In the genomic region with DNA sequence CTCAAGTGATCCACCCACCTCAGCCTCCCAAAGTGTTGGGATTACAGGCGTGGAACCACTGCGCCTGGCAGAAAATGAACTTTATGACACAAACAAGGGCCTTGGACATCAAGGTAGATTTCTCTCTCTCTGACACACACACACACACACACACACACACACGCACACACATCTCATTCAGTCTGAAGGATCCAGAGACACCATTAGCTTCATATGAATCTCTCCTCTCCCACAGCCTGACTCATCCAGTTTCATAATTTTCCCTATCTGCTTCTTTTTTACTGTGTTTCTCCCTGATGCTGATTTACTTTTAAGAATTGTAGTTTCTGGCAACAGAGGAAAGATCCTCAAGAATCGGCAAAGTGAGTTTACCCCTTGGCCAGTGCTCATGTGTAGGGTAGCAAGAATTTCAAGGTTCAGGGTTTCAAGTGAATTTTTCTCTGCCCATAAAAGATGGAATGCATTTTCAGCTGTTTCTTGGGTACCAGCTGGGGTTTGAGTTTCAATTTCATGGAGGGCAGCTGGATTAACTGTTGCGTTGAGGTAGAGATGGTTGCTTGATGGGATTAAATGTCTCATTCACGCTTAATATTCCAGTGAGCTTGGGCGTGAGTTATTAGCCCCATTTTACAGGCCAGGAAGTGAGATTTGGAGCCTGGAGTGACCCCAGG, we compare ENCODE assay signal across 1 cellular context.
TF ChIP-seq lines count a peak whose summit lies in the region.

No MANE protein-coding gene starts in this region.

TF ChIP-seq in K562, 482 proteins besides CTCF, POLR2A, EP300 and RAD21 (continued from another document):
- TF ChIP-seq, protein P1, sequence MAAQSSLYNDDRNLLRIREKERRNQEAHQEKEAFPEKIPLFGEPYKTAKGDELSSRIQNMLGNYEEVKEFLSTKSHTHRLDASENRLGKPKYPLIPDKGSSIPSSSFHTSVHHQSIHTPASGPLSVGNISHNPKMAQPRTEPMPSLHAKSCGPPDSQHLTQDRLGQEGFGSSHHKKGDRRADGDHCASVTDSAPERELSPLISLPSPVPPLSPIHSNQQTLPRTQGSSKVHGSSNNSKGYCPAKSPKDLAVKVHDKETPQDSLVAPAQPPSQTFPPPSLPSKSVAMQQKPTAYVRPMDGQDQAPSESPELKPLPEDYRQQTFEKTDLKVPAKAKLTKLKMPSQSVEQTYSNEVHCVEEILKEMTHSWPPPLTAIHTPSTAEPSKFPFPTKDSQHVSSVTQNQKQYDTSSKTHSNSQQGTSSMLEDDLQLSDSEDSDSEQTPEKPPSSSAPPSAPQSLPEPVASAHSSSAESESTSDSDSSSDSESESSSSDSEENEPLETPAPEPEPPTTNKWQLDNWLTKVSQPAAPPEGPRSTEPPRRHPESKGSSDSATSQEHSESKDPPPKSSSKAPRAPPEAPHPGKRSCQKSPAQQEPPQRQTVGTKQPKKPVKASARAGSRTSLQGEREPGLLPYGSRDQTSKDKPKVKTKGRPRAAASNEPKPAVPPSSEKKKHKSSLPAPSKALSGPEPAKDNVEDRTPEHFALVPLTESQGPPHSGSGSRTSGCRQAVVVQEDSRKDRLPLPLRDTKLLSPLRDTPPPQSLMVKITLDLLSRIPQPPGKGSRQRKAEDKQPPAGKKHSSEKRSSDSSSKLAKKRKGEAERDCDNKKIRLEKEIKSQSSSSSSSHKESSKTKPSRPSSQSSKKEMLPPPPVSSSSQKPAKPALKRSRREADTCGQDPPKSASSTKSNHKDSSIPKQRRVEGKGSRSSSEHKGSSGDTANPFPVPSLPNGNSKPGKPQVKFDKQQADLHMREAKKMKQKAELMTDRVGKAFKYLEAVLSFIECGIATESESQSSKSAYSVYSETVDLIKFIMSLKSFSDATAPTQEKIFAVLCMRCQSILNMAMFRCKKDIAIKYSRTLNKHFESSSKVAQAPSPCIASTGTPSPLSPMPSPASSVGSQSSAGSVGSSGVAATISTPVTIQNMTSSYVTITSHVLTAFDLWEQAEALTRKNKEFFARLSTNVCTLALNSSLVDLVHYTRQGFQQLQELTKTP (IDR thresholded peaks at IDR 0.05; ENCODE audit: low read depth in 1 of 2, partially characterized antibody in 2 of 2) = no peak
- TF ChIP-seq, protein P2, sequence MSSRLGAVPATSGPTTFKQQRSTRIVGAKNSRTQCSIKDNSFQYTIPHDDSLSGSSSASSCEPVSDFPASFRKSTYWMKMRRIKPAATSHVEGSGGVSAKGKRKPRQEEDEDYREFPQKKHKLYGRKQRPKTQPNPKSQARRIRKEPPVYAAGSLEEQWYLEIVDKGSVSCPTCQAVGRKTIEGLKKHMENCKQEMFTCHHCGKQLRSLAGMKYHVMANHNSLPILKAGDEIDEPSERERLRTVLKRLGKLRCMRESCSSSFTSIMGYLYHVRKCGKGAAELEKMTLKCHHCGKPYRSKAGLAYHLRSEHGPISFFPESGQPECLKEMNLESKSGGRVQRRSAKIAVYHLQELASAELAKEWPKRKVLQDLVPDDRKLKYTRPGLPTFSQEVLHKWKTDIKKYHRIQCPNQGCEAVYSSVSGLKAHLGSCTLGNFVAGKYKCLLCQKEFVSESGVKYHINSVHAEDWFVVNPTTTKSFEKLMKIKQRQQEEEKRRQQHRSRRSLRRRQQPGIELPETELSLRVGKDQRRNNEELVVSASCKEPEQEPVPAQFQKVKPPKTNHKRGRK (tag; IDR thresholded peaks at IDR 0.05) = no peak
- TF ChIP-seq, protein P3, sequence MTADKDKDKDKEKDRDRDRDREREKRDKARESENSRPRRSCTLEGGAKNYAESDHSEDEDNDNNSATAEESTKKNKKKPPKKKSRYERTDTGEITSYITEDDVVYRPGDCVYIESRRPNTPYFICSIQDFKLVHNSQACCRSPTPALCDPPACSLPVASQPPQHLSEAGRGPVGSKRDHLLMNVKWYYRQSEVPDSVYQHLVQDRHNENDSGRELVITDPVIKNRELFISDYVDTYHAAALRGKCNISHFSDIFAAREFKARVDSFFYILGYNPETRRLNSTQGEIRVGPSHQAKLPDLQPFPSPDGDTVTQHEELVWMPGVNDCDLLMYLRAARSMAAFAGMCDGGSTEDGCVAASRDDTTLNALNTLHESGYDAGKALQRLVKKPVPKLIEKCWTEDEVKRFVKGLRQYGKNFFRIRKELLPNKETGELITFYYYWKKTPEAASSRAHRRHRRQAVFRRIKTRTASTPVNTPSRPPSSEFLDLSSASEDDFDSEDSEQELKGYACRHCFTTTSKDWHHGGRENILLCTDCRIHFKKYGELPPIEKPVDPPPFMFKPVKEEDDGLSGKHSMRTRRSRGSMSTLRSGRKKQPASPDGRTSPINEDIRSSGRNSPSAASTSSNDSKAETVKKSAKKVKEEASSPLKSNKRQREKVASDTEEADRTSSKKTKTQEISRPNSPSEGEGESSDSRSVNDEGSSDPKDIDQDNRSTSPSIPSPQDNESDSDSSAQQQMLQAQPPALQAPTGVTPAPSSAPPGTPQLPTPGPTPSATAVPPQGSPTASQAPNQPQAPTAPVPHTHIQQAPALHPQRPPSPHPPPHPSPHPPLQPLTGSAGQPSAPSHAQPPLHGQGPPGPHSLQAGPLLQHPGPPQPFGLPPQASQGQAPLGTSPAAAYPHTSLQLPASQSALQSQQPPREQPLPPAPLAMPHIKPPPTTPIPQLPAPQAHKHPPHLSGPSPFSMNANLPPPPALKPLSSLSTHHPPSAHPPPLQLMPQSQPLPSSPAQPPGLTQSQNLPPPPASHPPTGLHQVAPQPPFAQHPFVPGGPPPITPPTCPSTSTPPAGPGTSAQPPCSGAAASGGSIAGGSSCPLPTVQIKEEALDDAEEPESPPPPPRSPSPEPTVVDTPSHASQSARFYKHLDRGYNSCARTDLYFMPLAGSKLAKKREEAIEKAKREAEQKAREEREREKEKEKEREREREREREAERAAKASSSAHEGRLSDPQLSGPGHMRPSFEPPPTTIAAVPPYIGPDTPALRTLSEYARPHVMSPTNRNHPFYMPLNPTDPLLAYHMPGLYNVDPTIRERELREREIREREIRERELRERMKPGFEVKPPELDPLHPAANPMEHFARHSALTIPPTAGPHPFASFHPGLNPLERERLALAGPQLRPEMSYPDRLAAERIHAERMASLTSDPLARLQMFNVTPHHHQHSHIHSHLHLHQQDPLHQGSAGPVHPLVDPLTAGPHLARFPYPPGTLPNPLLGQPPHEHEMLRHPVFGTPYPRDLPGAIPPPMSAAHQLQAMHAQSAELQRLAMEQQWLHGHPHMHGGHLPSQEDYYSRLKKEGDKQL (CRISPR knock-in tag; IDR thresholded peaks at IDR 0.05; ENCODE audit: borderline replicate concordance) = no peak
